Comparison of ENCODE assay signal across 17 cellular contexts in genomic region chr20:10861619-10862018, GRCh38.
DNase-seq lines count a peak whose midpoint lies in the region; ATAC-seq, FAIRE-seq and TF ChIP-seq lines count a peak whose summit lies in the region.
"Had no signal": no experiment of that assay in that cellular context is flagged by ENCODE, and none has a peak within 500 bp of the region (broad histone marks: within the 10 kb centered on the region; RNA-seq: fewer than 3 reads in every experiment).

No MANE protein-coding gene starts in this region.

- no peaks in the 10 kb centered on the region; the same call in 1 of the 2 replicates for H3K36me3 ChIP-seq in Caco-2 (ENCODE audit: control insufficient read depth, insufficient read depth, low read length)
- H3K36me3 ChIP-seq in astrocyte (ENCODE audit: insufficient read depth, low read length), result no peaks in the 10 kb centered on the region
- H3K36me3 ChIP-seq: brain microvascular endothelial cell, gastroesophageal sphincter had no signal

- H2AFZ ChIP-seq in astrocyte (ENCODE audit: low read depth, low read length), result no peak overlapping the region

- H3K4me3 ChIP-seq in Caco-2 (ENCODE audit: low read depth, low read length) (no peak overlapping the region), astrocyte (ENCODE audit: insufficient read depth, low read depth, low read length) (no peak overlapping the region)
- H3K4me3 ChIP-seq: gastroesophageal sphincter had no signal

- no peaks in the 10 kb centered on the region for H3K79me2 ChIP-seq in astrocyte (ENCODE audit: insufficient read depth, low read length)

- no peak overlapping the region for H3K4me2 ChIP-seq in astrocyte (ENCODE audit: low read length)

- H3K27ac ChIP-seq in astrocyte (ENCODE audit: low read depth, low read length), result peak overlapping the region; percentile 29
- H3K27ac ChIP-seq: brain microvascular endothelial cell, gastroesophageal sphincter had no signal

- H3K27ac Mint-ChIP-seq in Caco-2 (ENCODE audit: unreplicated experiment) (no peak overlapping the region), astrocyte (ENCODE audit: unreplicated experiment) (peak overlapping the region; percentile 92)
- H3K27ac Mint-ChIP-seq: B cell; effector memory CD8-positive, alpha-beta T cell had no signal

- no peaks in the 10 kb centered on the region for H4K20me1 ChIP-seq in astrocyte (ENCODE audit: insufficient read depth, low read length)

- POLR2A ChIA-PET in Caco-2 (lab: Charles Lee), result no interaction called here
- POLR2A ChIA-PET in GM10248 (lab: Yijun Ruan, JAX), result no interaction called here

- H3K27me3 Mint-ChIP-seq in Caco-2 (ENCODE audit: insufficient read depth, unreplicated experiment), result no peaks in the 10 kb centered on the region
- H3K27me3 Mint-ChIP-seq in astrocyte (ENCODE audit: low read depth, unreplicated experiment), result no peaks in the 10 kb centered on the region
- H3K27me3 Mint-ChIP-seq: B cell; effector memory CD8-positive, alpha-beta T cell had no signal

- TF ChIP-seq CTCF in Caco-2 (IDR thresholded peaks at IDR 0.05; ENCODE audit: insufficient read depth in 1 of 2, low read depth in 1 of 2, low read length in 1 of 2, severe bottlenecking in 1 of 2, unreplicated experiment in 1 of 2), result no peak
- no peak for TF ChIP-seq CTCF in astrocyte (IDR thresholded peaks at IDR 0.05; ENCODE audit: insufficient read depth, low read depth, low read length)
- no peak for TF ChIP-seq CTCF in GM10248 (IDR thresholded peaks at IDR 0.05; ENCODE audit: control extremely low read depth, extremely low read depth, low read depth, missing control alignments)

- intact Hi-C loops in Caco-2 (cut with micrococcal nuclease; ENCODE audit: unreplicated experiment) (loop anchor here (5.0 kb wide), 1 partner anchor 411 kb away; no protein-coding TSS in a partner anchor), left colon (cut with DNase I, micrococcal nuclease) (no loop called here)

- H3K4me1 Mint-ChIP-seq in Caco-2 (ENCODE audit: low read depth, unreplicated experiment) (peaks cover under 1% of the 10 kb centered on the region), astrocyte (ENCODE audit: low read depth, unreplicated experiment) (peaks cover 37% of the 10 kb centered on the region)
- H3K4me1 Mint-ChIP-seq: B cell had no signal

- H3K27me3 ChIP-seq in Caco-2 (replicated peaks; ENCODE audit: control insufficient read depth, insufficient read depth, low read length) (no peaks in the 10 kb centered on the region), astrocyte (ENCODE audit: insufficient read depth, low read length) (no peaks in the 10 kb centered on the region)
- H3K27me3 ChIP-seq: brain microvascular endothelial cell, gastroesophageal sphincter had no signal

- H3K4me1 ChIP-seq in Caco-2, result peaks cover 47% of the 10 kb centered on the region
- H3K4me1 ChIP-seq in astrocyte (ENCODE audit: insufficient read depth, low read length), result peaks cover 25% of the 10 kb centered on the region

- no peak for FAIRE-seq in astrocyte (lab: Jason Lieb, UNC)
- FAIRE-seq: GM12891, HTR-8/SVneo had no signal

- no peak overlapping the region for H3K9ac ChIP-seq in astrocyte (ENCODE audit: low read length)

- H3K4me3 Mint-ChIP-seq in Caco-2 (ENCODE audit: unreplicated experiment), result no peak overlapping the region
- no peak overlapping the region for H3K4me3 Mint-ChIP-seq in astrocyte (ENCODE audit: unreplicated experiment)
- H3K4me3 Mint-ChIP-seq: B cell; effector memory CD8-positive, alpha-beta T cell had no signal

- no TSS peak for BruUV-seq in Caco-2 (replicated peaks; lab: Mats Ljungman, UMichigan)

- no peaks in the 10 kb centered on the region for H3K9me3 ChIP-seq in Caco-2
- no peaks in the 10 kb centered on the region for H3K9me3 ChIP-seq in astrocyte (ENCODE audit: insufficient read depth, low read depth, low read length)
- H3K9me3 ChIP-seq: gastroesophageal sphincter had no signal

- DNase-seq in Caco-2 (peak; percentile 17 to 57), LoVo (ENCODE audit: low spot score) (peak; percentile 70), astrocyte (ENCODE audit: low read depth) (peak; percentile 66), left colon (peak; percentile 54 to 74), retina (no peak), NCI-H2029 treated with DMSO at 0.1 percent for 48 hours (lab: John Stamatoyannopoulos, UW) (no peak), GM10248 (ENCODE audit: extremely low spot score) (no peak)
- DNase-seq: activated CD4-positive, CD25-positive, alpha-beta regulatory T cell; activated naive CD4-positive, alpha-beta T cell; effector memory CD8-positive, alpha-beta T cell; islet precursor cell had no signal

- ATAC-seq in left colon (peak; percentile 33), HG03354 (IDR thresholded peaks at IDR 0.05; ENCODE audit: poor library complexity, severe bottlenecking, unreplicated experiment) (no peak)
- ATAC-seq: effector memory CD8-positive, alpha-beta T cell; gastroesophageal sphincter had no signal

- peaks cover 16% of the 10 kb centered on the region for H3K9me3 Mint-ChIP-seq in Caco-2 (ENCODE audit: unreplicated experiment)
- H3K9me3 Mint-ChIP-seq in astrocyte (ENCODE audit: unreplicated experiment), result no peaks in the 10 kb centered on the region

- H3K36me3 Mint-ChIP-seq in Caco-2 (ENCODE audit: insufficient read depth, unreplicated experiment) (no peaks in the 10 kb centered on the region), astrocyte (ENCODE audit: low read depth, unreplicated experiment) (peaks cover 3% of the 10 kb centered on the region)

- CTCF ChIA-PET in Caco-2 (lab: Charles Lee) (no interaction called here), GM10248 (lab: Yijun Ruan, JAX) (no interaction called here)

Comparison
In these comparisons a context has a peak if more than half of its experiments do, and no peak if none do; other contexts are left out.
1. DNase-seq: peak in Caco-2 (2 of 2), LoVo (single experiment), astrocyte (single experiment) and left colon (2 of 2); none in retina (single experiment), NCI-H2029 treated with DMSO at 0.1 percent for 48 hours (single experiment) and GM10248 (single experiment).